8 cellular contexts compared by ENCODE assay signal in genomic region chrX:72308566-72309296, GRCh38. TPM values are rescaled to one million over a fixed set of nuclear protein-coding genes. Genes with fewer than 3 reads are reported as not detected.
A peak's percentile ranks its signal among the peaks of the same experiment; 100 is the strongest.
DNase-seq lines count a peak whose midpoint lies in the region; ATAC-seq and TF ChIP-seq lines count a peak whose summit lies in the region.

No MANE protein-coding gene starts in this region.

- no peaks in the 10 kb centered on the region for H3K4me1 ChIP-seq in endodermal cell (ENCODE audit: control insufficient read depth, insufficient read depth, low read length)

- peaks cover 9% of the 10 kb centered on the region for H3K4me1 Mint-ChIP-seq in endodermal cell
- peaks cover 30% of the 10 kb centered on the region for H3K4me1 Mint-ChIP-seq in stimulated activated naive CD8-positive, alpha-beta T cell treated with anti-CD3 and anti-CD28 coated beads, Interleukin-15, Interleukin-2, amounts not matched to agents 100 ng/mL and 50 ng/mL, for 24 hours (ENCODE audit: low read depth)

- 2 to 6% methylated on average over 3 to 23 of the region's 24 CpGs for WGBS in endodermal cell (ENCODE audit: insufficient coverage in 1 of 2, insufficient read length in 1 of 2), 2 experiments

- TF ChIP-seq CTCF in GM20000 (IDR thresholded peaks at IDR 0.05; ENCODE audit: extremely low read depth, missing control alignments) (no peak), WERI-Rb-1 (IDR thresholded peaks at IDR 0.05; ENCODE audit: low read depth, low read length) (no peak), endodermal cell (conservative IDR thresholded peaks at IDR 0.05) (no peak)

- H3K36me3 ChIP-seq in WERI-Rb-1 = no peaks in the 10 kb centered on the region
- H3K36me3 ChIP-seq in endodermal cell (ENCODE audit: control insufficient read depth, insufficient read depth, low read length) = no peaks in the 10 kb centered on the region

- H3K36me3 Mint-ChIP-seq in endodermal cell (ENCODE audit: low read depth) = no peaks in the 10 kb centered on the region
- H3K36me3 Mint-ChIP-seq in stimulated activated naive CD8-positive, alpha-beta T cell treated with anti-CD3 and anti-CD28 coated beads, Interleukin-15, Interleukin-2, amounts not matched to agents 100 ng/mL and 50 ng/mL, for 24 hours (ENCODE audit: low read depth) = no peaks in the 10 kb centered on the region

- H3K27ac Mint-ChIP-seq in endodermal cell = no peak overlapping the region
- H3K27ac Mint-ChIP-seq in stimulated activated naive CD8-positive, alpha-beta T cell treated with anti-CD3 and anti-CD28 coated beads, Interleukin-15, Interleukin-2, amounts not matched to agents 100 ng/mL and 50 ng/mL, for 24 hours = no peak overlapping the region

- H3K9ac ChIP-seq in endodermal cell (ENCODE audit: extremely low read depth, low read length, poor library complexity, severe bottlenecking) = no peak overlapping the region

- no peak for ATAC-seq in GM21717 (IDR thresholded peaks at IDR 0.05; ENCODE audit: unreplicated experiment)

- DNase-seq in AG20443 (ENCODE audit: low spot score) (peak; percentile 66), GM20000 (ENCODE audit: low spot score) (peak; percentile 59), NCI-H1694 treated with DMSO at 0.1 percent for 48 hours (lab: John Stamatoyannopoulos, UW) (peak; percentile 71), WERI-Rb-1 (peak; percentile 94), endodermal cell (peak; percentile 91), medulla oblongata (ENCODE audit: extremely low spot score) (peak; percentile 28)

- H3K9me3 ChIP-seq in WERI-Rb-1 (ENCODE audit: severe bottlenecking) = no peaks in the 10 kb centered on the region
- H3K9me3 ChIP-seq in endodermal cell (ENCODE audit: control insufficient read depth, low read length) = no peaks in the 10 kb centered on the region

- H3K4me3 Mint-ChIP-seq in endodermal cell = peak overlapping the region; percentile 42
- peak overlapping the region; percentile 70 for H3K4me3 Mint-ChIP-seq in stimulated activated naive CD8-positive, alpha-beta T cell treated with anti-CD3 and anti-CD28 coated beads, Interleukin-15, Interleukin-2, amounts not matched to agents 100 ng/mL and 50 ng/mL, for 24 hours

- peaks cover 13% of the 10 kb centered on the region for H3K27me3 ChIP-seq in WERI-Rb-1 (ENCODE audit: insufficient read depth, low read depth, severe bottlenecking)
- H3K27me3 ChIP-seq in endodermal cell (ENCODE audit: control insufficient read depth, insufficient read depth, low read length, poor library complexity, severe bottlenecking) = peaks cover 62% of the 10 kb centered on the region

- peak overlapping the region; percentile 40 for H3K4me3 ChIP-seq in WERI-Rb-1 (ENCODE audit: low read depth, low read length)
- peak overlapping the region; percentile 75 for H3K4me3 ChIP-seq in endodermal cell (ENCODE audit: low read length)

- peaks cover 48% of the 10 kb centered on the region for H3K9me3 Mint-ChIP-seq in endodermal cell
- H3K9me3 Mint-ChIP-seq in stimulated activated naive CD8-positive, alpha-beta T cell treated with anti-CD3 and anti-CD28 coated beads, Interleukin-15, Interleukin-2, amounts not matched to agents 100 ng/mL and 50 ng/mL, for 24 hours = no peaks in the 10 kb centered on the region

- H3K27ac ChIP-seq in WERI-Rb-1 (peak overlapping the region; percentile 77), endodermal cell (ENCODE audit: low read depth, low read length) (no peak overlapping the region)

- peaks cover 74% of the 10 kb centered on the region for H3K27me3 Mint-ChIP-seq in endodermal cell (ENCODE audit: insufficient read depth)
- H3K27me3 Mint-ChIP-seq in stimulated activated naive CD8-positive, alpha-beta T cell treated with anti-CD3 and anti-CD28 coated beads, Interleukin-15, Interleukin-2, amounts not matched to agents 100 ng/mL and 50 ng/mL, for 24 hours = peaks cover 46% of the 10 kb centered on the region

RNA-seq across cellular contexts. Expression of gene CITED1, which starts 3.0 kb away (rescaled TPM):
- total RNA-seq in endodermal cell = under 1 TPM; 0.40 to 0.93 TPM
- polyA plus RNA-seq in endodermal cell (2013, experiment 1 of 2) = 1.2 TPM
- polyA plus RNA-seq in endodermal cell (2013, experiment 2 of 2) = 3.0 TPM

RNA-seq across cellular contexts. Expression of gene RPS4X, which starts 31.7 kb away (rescaled TPM):
- total RNA-seq in endodermal cell = 1,000 to 10,000 TPM in 1 of 2 donors, 100 to 1,000 TPM in 1; 791 to 1,451 TPM
- polyA plus RNA-seq in endodermal cell (2013, experiment 1 of 2) = 864 TPM
- polyA plus RNA-seq in endodermal cell (2013, experiment 2 of 2) = 775 TPM

Comparison
In these comparisons a context has a peak if more than half of its experiments do, and no peak if none do; other contexts are left out.
1. DNase-seq: peak in every context shown above with its lines; median percentile 94 in WERI-Rb-1; 91 in endodermal cell; 71 in NCI-H1694 treated with DMSO at 0.1 percent for 48 hours; 66 in AG20443; 59 in GM20000; 28 in medulla oblongata.